35 cellular contexts compared by ENCODE assay signal in the genomic region with DNA sequence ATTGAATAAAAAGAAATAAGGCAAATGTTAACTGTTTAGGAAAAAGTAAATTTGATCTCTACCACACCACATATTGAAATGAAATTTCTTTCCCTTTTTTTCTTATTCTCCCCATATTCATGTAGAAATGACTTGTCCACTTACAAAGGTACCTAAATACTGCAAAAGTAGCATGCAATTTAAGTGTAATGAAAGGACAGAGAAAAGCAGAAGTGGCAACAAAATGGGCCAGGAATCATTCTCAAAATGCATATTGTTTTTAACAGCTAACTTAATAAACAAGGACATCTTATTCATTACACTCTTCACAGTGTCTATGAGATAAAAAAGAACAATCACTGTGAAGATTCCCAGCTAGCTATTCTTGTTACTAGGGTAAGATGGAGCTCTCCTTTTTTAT. TPM values are rescaled to one million over a fixed set of nuclear protein-coding genes. Genes with fewer than 3 reads are reported as not detected.
"Had no signal": no experiment of that assay in that cellular context is flagged by ENCODE, and none has a peak within 500 bp of the region (broad histone marks: within the 10 kb centered on the region; RNA-seq: fewer than 3 reads in every experiment).

No MANE protein-coding gene starts in this region.

- H3K4me1 ChIP-seq: adrenal gland, colonic mucosa, esophagus squamous epithelium, heart right ventricle, left lung, pancreas, psoas muscle, sigmoid colon, stomach, suprapubic skin, tibial artery, upper lobe of right lung had no signal

- DNase-seq: activated CD4-positive, alpha-beta T cell treated with anti-CD3 and anti-CD28 coated beads for 48 hours; activated CD4-positive, alpha-beta T cell treated with anti-CD3 and anti-CD28 coated beads, Interleukin-2, amount 50 U/mL, for 48 hours; activated CD8-positive, alpha-beta memory T cell treated with anti-CD3 and anti-CD28 coated beads, Interleukin-2, amount 50 U/mL, for 4 hours; activated effector memory CD4-positive, alpha-beta T cell treated with anti-CD3 and anti-CD28 coated beads, Interleukin-2, amount 50 U/mL, for 16 hours; activated naive CD4-positive, alpha-beta T cell treated with anti-CD3 and anti-CD28 coated beads for 36 hours; activated naive CD8-positive, alpha-beta T cell treated with anti-CD3 and anti-CD28 coated beads for 36 hours; activated T-cell treated with anti-CD3 and anti-CD28 coated beads, Interleukin-2, amount 50 U/mL, for 1 hour; adrenal gland; aorta; cerebellar nuclear complex; colonic mucosa; effector CD8-positive, alpha-beta T cell; esophagus squamous epithelium; foreskin melanocyte; heart right ventricle; left lung; pancreas; psoas muscle; sigmoid colon; small intestine; stimulated activated CD4-positive, alpha-beta T cell treated with anti-CD3 and anti-CD28 coated beads, Interleukin-4, amount 100 ng/mL, for 4 hours; stimulated activated naive B cell treated with anti-CD40 and anti-IgM and Interleukin-4, amounts not matched to agents 10 μg/mL and 1 μg/mL and 100 μg/mL, for 72 hours; stomach; tibial artery; upper lobe of right lung; WERI-Rb-1 had no signal

- ATAC-seq: activated CD4-positive, CD25-positive, alpha-beta regulatory T cell treated with anti-CD3 and anti-CD28 coated beads, Interleukin-2, amount 50 U/mL, for 24 hours; heart right ventricle; left lung; pancreas; psoas muscle; stimulated activated naive B cell treated with anti-CD40 and anti-IgM and Interleukin-4, amounts not matched to agents 10 μg/mL and 1 μg/mL and 100 μg/mL, for 72 hours; upper lobe of right lung had no signal

- H3K36me3 ChIP-seq: adrenal gland, cardiac muscle cell, colonic mucosa, esophagus squamous epithelium, heart right ventricle, left lung, neutrophil, pancreas, sigmoid colon, stomach, suprapubic skin, tibial artery, upper lobe of right lung, WERI-Rb-1 had no signal

- H3K27ac ChIP-seq: adrenal gland, cardiac muscle cell, colonic mucosa, epithelial cell of prostate, esophagus squamous epithelium, heart right ventricle, left lung, neutrophil, pancreas, psoas muscle, sigmoid colon, stomach, suprapubic skin, tibial artery, upper lobe of right lung, WERI-Rb-1 had no signal

- H3K9me3 ChIP-seq: adrenal gland, colonic mucosa, esophagus squamous epithelium, heart right ventricle, left lung, neutrophil, pancreas, psoas muscle, sigmoid colon, stomach, suprapubic skin, tibial artery, upper lobe of right lung had no signal

- H3K27me3 ChIP-seq: adrenal gland, cardiac muscle cell, colonic mucosa, esophagus squamous epithelium, heart right ventricle, left lung, neutrophil, pancreas, sigmoid colon, stomach, suprapubic skin, tibial artery, upper lobe of right lung had no signal

- H3K4me3 ChIP-seq: adrenal gland, cardiac muscle cell, colonic mucosa, esophagus squamous epithelium, heart right ventricle, left lung, pancreas, psoas muscle, sigmoid colon, stomach, suprapubic skin, tibial artery, upper lobe of right lung had no signal

RNA-seq across cellular contexts. Expression of gene FGF7, which starts 40.6 kb away (rescaled TPM):
- total RNA-seq: activated CD8-positive, alpha-beta memory T cell treated with anti-CD3 and anti-CD28 coated beads for 36 hours; activated naive CD4-positive, alpha-beta T cell treated with anti-CD3 and anti-CD28 coated beads for 36 hours; activated naive CD8-positive, alpha-beta T cell treated with anti-CD3 and anti-CD28 coated beads for 36 hours; activated T-helper 1 cell treated with anti-CD3 and anti-CD28 coated beads, Interleukin-12 subunit alpha, Interleukin-12 subunit beta, Interleukin-2, Interleukin-4 antibody, amounts not matched to agents 30 ng/mL and 10 ng/mL and 1 ng/mL, durations not matched to agents 14 hours and 24 hours and 36 hours; dermis microvascular lymphatic vessel endothelial cell; lung microvascular endothelial cell had no signal
